Comparison of ENCODE assay signal across 1 cellular context in genomic region chr16:21203155-21203797, GRCh38.
TF ChIP-seq lines count a peak whose summit lies in the region.

No MANE protein-coding gene starts in this region.

TF ChIP-seq in SK-N-SH, 30 proteins besides CTCF, POLR2A, EP300 and RAD21:
- TF ChIP-seq GATA2 (CRISPR knock-in tag; IDR thresholded peaks at IDR 0.05) (peak; percentile 41; the same call in 1 of the 2 replicates), TCF12 (IDR thresholded peaks at IDR 0.05) (peak; percentile 19; the same call in 1 of the 2 replicates), RXRA (IDR thresholded peaks at IDR 0.05; ENCODE audit: borderline replicate concordance, low read depth) (no peak)
